12 cellular contexts compared by ENCODE assay signal in genomic region chr14:49550284-49551184, GRCh38. TPM values are rescaled to one million over a fixed set of nuclear protein-coding genes. Genes with fewer than 3 reads are reported as not detected.
DNase-seq lines count a peak whose midpoint lies in the region; ATAC-seq and TF ChIP-seq lines count a peak whose summit lies in the region.
"Had no signal": no experiment of that assay in that cellular context is flagged by ENCODE, and none has a peak within 500 bp of the region (broad histone marks: within the 10 kb centered on the region; RNA-seq: fewer than 3 reads in every experiment).

No MANE protein-coding gene starts in this region.

- H3K4me1 Mint-ChIP-seq in MCF 10A (ENCODE audit: insufficient read depth, unreplicated experiment) = no peaks in the 10 kb centered on the region
- H3K4me1 Mint-ChIP-seq in activated T-cell treated with anti-CD3 and anti-CD28 coated beads, Interleukin-2, amount 50 U/mL, for 72 hours (ENCODE audit: low read depth) = no peaks in the 10 kb centered on the region
- peaks cover 26% of the 10 kb centered on the region for H3K4me1 Mint-ChIP-seq in endothelial cell (ENCODE audit: unreplicated experiment)

- CTCF ChIA-PET in MCF 10A (lab: Yijun Ruan, JAX) = interaction anchor here (0.7 to 4.4 kb wide), 15 partner anchors 11 to 1634 kb away, joined by 3 to 28 read pairs (median 3); no protein-coding TSS in a partner anchor

- H3K4me2 ChIP-seq in OCI-LY3 (ENCODE audit: low read length) = no peak overlapping the region

- TF ChIP-seq CTCF in MCF 10A (IDR thresholded peaks at IDR 0.05; ENCODE audit: unreplicated experiment) = peak; percentile 35
- no peak for TF ChIP-seq CTCF in breast epithelium (IDR thresholded peaks at IDR 0.05)
- TF ChIP-seq CTCF in OCI-LY3 (IDR thresholded peaks at IDR 0.05; ENCODE audit: low read depth, low read length) = peak; percentile 45
- peak; percentile 48 for TF ChIP-seq CTCF in fibroblast of pulmonary artery (IDR thresholded peaks at IDR 0.05; ENCODE audit: low read length, missing control alignments)
- no peak for TF ChIP-seq CTCF in endothelial cell (IDR thresholded peaks at IDR 0.05; ENCODE audit: unreplicated experiment)

- DNase-seq in MCF 10A (ENCODE audit: unreplicated experiment) (no peak), breast epithelium (ENCODE audit: low spot score in 2 of 2) (no peak), fibroblast of pulmonary artery (ENCODE audit: low read depth) (peak; percentile 33), endothelial cell (ENCODE audit: low spot score) (no peak)
- no peak for DNase-seq in activated T-cell treated with anti-CD3 and anti-CD28 coated beads, Interleukin-2, amount 50 U/mL, for 72 hours
- DNase-seq: heart right ventricle, substantia nigra, T-helper 17 cell had no signal

- H2AFZ ChIP-seq in OCI-LY3 (ENCODE audit: low read depth, low read length) = no peak overlapping the region

- POLR2A ChIA-PET in MCF 10A (lab: Yijun Ruan, JAX) = no interaction called here

- no peaks in the 10 kb centered on the region for H3K27me3 ChIP-seq in breast epithelium
- no peaks in the 10 kb centered on the region for H3K27me3 ChIP-seq in OCI-LY3 (ENCODE audit: low read depth, low read length)
- H3K27me3 ChIP-seq: heart right ventricle had no signal

- intact Hi-C loops in MCF 10A (cut with micrococcal nuclease) = loop anchor here (1.0 to 10.0 kb wide), 2 partner anchors 88 to 376 kb away; no protein-coding TSS in a partner anchor
- intact Hi-C loops in breast epithelium (cut with DNase I; ENCODE audit: low total_unique reads) = no loop called here

- H3K36me3 Mint-ChIP-seq in MCF 10A (ENCODE audit: insufficient read depth, unreplicated experiment) (no peaks in the 10 kb centered on the region), endothelial cell (ENCODE audit: low read depth, unreplicated experiment) (no peaks in the 10 kb centered on the region)
- no peaks in the 10 kb centered on the region for H3K36me3 Mint-ChIP-seq in activated T-cell treated with anti-CD3 and anti-CD28 coated beads, Interleukin-2, amount 50 U/mL, for 72 hours (ENCODE audit: insufficient read depth in 2 of 2)
- H3K36me3 Mint-ChIP-seq: activated naive CD4-positive, alpha-beta T cell treated with anti-CD3 and anti-CD28 coated beads, Interleukin-2, amount 50 U/mL, for 72 hours had no signal

- ATAC-seq in HG03097 (IDR thresholded peaks at IDR 0.05; ENCODE audit: low FRiP score, unreplicated experiment) (no peak), HG02798 (IDR thresholded peaks at IDR 0.05; ENCODE audit: poor library complexity, unreplicated experiment) (no peak)
- ATAC-seq in activated T-cell treated with anti-CD3 and anti-CD28 coated beads, Interleukin-2, amount 50 U/mL, for 72 hours (replicated peaks in 1 of 2) = no peak
- ATAC-seq: activated naive CD4-positive, alpha-beta T cell treated with anti-CD3 and anti-CD28 coated beads, Interleukin-2, amount 50 U/mL, for 72 hours; heart right ventricle; T-helper 17 cell had no signal

- no peak overlapping the region for H3K4me3 ChIP-seq in breast epithelium
- no peak overlapping the region for H3K4me3 ChIP-seq in OCI-LY3 (ENCODE audit: low read length)
- H3K4me3 ChIP-seq in fibroblast of pulmonary artery (replicated peaks; ENCODE audit: low read depth, low read length) = no peak overlapping the region
- H3K4me3 ChIP-seq: heart right ventricle had no signal

- H3K9me3 ChIP-seq in breast epithelium (no peaks in the 10 kb centered on the region), OCI-LY3 (ENCODE audit: insufficient read depth, low read length) (no peaks in the 10 kb centered on the region)
- H3K9me3 ChIP-seq: heart right ventricle had no signal

- no peaks in the 10 kb centered on the region for H3K27me3 Mint-ChIP-seq in MCF 10A (ENCODE audit: insufficient read depth, unreplicated experiment)
- no peaks in the 10 kb centered on the region for H3K27me3 Mint-ChIP-seq in activated T-cell treated with anti-CD3 and anti-CD28 coated beads, Interleukin-2, amount 50 U/mL, for 72 hours (ENCODE audit: low read depth)
- peaks cover 5% of the 10 kb centered on the region for H3K27me3 Mint-ChIP-seq in endothelial cell (ENCODE audit: unreplicated experiment)

- H3K4me3 Mint-ChIP-seq in MCF 10A (ENCODE audit: unreplicated experiment) (no peak overlapping the region), endothelial cell (ENCODE audit: unreplicated experiment) (no peak overlapping the region)
- H3K4me3 Mint-ChIP-seq in activated T-cell treated with anti-CD3 and anti-CD28 coated beads, Interleukin-2, amount 50 U/mL, for 72 hours = no peak overlapping the region
- H3K4me3 Mint-ChIP-seq: T-helper 17 cell had no signal

- H3K4me1 ChIP-seq in breast epithelium (no peaks in the 10 kb centered on the region), OCI-LY3 (ENCODE audit: low read length) (no peaks in the 10 kb centered on the region)
- H3K4me1 ChIP-seq: heart right ventricle had no signal

- no peaks in the 10 kb centered on the region for H3K9me3 Mint-ChIP-seq in MCF 10A (ENCODE audit: unreplicated experiment)
- H3K9me3 Mint-ChIP-seq in activated T-cell treated with anti-CD3 and anti-CD28 coated beads, Interleukin-2, amount 50 U/mL, for 72 hours = no peaks in the 10 kb centered on the region
- no peaks in the 10 kb centered on the region for H3K9me3 Mint-ChIP-seq in endothelial cell (ENCODE audit: unreplicated experiment)
- H3K9me3 Mint-ChIP-seq: activated naive CD4-positive, alpha-beta T cell treated with anti-CD3 and anti-CD28 coated beads, Interleukin-2, amount 50 U/mL, for 72 hours had no signal

- no peaks in the 10 kb centered on the region for H4K20me1 ChIP-seq in OCI-LY3 (ENCODE audit: insufficient read depth, low read length)

- BruUV-seq in MCF 10A (replicated peaks; lab: Mats Ljungman, UMichigan) = no TSS peak

- H3K27ac Mint-ChIP-seq in MCF 10A (ENCODE audit: low read depth, unreplicated experiment) (no peak overlapping the region), endothelial cell (ENCODE audit: unreplicated experiment) (no peak overlapping the region)
- H3K27ac Mint-ChIP-seq in activated T-cell treated with anti-CD3 and anti-CD28 coated beads, Interleukin-2, amount 50 U/mL, for 72 hours = no peak overlapping the region
- H3K27ac Mint-ChIP-seq: activated naive CD4-positive, alpha-beta T cell treated with anti-CD3 and anti-CD28 coated beads, Interleukin-2, amount 50 U/mL, for 72 hours; T-helper 17 cell had no signal

- no peak overlapping the region for H3K27ac ChIP-seq in breast epithelium
- no peak overlapping the region for H3K27ac ChIP-seq in OCI-LY3 (ENCODE audit: low read length)
- H3K27ac ChIP-seq: heart right ventricle had no signal

- TF ChIP-seq POLR2A in breast epithelium (IDR thresholded peaks at IDR 0.05) = no peak

- no peak overlapping the region for H3K9ac ChIP-seq in OCI-LY3 (ENCODE audit: low read length)

- no peaks in the 10 kb centered on the region for H3K79me2 ChIP-seq in OCI-LY3 (ENCODE audit: low read length)

- H3K36me3 ChIP-seq in breast epithelium (no peaks in the 10 kb centered on the region), OCI-LY3 (replicated peaks; ENCODE audit: low read depth, low read length) (no peaks in the 10 kb centered on the region)
- H3K36me3 ChIP-seq: heart right ventricle had no signal

RNA-seq across cellular contexts. Expression of gene RPS29, which starts 35.6 kb away (rescaled TPM):
- 1,499 and 1,837 TPM in 2 replicates for total RNA-seq in MCF 10A (2022)
- total RNA-seq in breast epithelium = over 10,000 TPM in 2 of 3 donors, 1,000 to 10,000 TPM in 1; 6,323 to 14,663 (median 13,626) TPM
- 1,000 to 10,000 TPM; 2,081 to 2,628 TPM for total RNA-seq in activated T-cell treated with anti-CD3 and anti-CD28 coated beads, Interleukin-2, amount 50 U/mL, for 72 hours
- total RNA-seq in endothelial cell (ENCODE audit: unreplicated experiment) = 2,246 TPM

RNA-seq across cellular contexts. Expression of gene LRR1, which starts 48.2 kb away (rescaled TPM):
- total RNA-seq in MCF 10A (2022) (17.0 and 19.8 TPM in 2 replicates), breast epithelium (1 to 10 TPM; 7.9 to 9.8 (median 9.2) TPM), endothelial cell (ENCODE audit: unreplicated experiment) (12.9 TPM)
- 10 to 100 TPM; 44.1 to 53.1 TPM for total RNA-seq in activated T-cell treated with anti-CD3 and anti-CD28 coated beads, Interleukin-2, amount 50 U/mL, for 72 hours

Comparison
In these comparisons a context has a peak if more than half of its experiments do, and no peak if none do; other contexts are left out.
1. CTCF ChIP-seq: peak in MCF 10A (single experiment), OCI-LY3 (single experiment) and fibroblast of pulmonary artery (single experiment); none in breast epithelium (0 of 3) and endothelial cell (single experiment).